ENCODE assay signal across 21 cellular contexts in the genomic region with DNA sequence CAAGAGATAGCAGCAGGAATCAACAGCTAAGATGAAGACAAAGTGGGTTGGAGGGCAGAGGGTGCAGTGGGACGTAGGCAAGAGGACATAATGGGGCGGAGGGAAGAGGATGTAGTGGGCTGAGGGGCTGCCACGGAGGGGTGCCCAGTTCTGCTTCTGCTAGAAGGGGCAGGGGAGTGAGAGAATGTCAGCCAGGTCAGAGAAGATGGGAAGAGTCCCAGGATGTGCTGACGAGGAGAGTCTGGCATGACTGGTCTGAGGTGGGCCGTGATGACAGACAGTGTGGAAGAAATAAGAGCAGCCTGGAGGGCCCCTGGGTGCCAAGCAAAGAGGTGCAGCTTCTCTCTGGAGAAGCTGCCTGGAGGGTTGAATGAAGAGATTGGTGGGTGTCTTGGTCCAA. TPM values are rescaled to one million over a fixed set of nuclear protein-coding genes. Genes with fewer than 3 reads are reported as not detected.
"Had no signal": no experiment of that assay in that cellular context is flagged by ENCODE, and none has a peak within 500 bp of the region (broad histone marks: within the 10 kb centered on the region; RNA-seq: fewer than 3 reads in every experiment).

No MANE protein-coding gene starts in this region.

- H3K27me3 ChIP-seq: ovary had no signal

- H3K4me3 Mint-ChIP-seq: central memory CD8-positive, alpha-beta T cell; natural killer cell had no signal

- H3K79me2 ChIP-seq: hepatocyte had no signal

- H3K9me3 Mint-ChIP-seq: central memory CD8-positive, alpha-beta T cell; natural killer cell had no signal

- H3K27ac ChIP-seq: gastroesophageal sphincter, hepatocyte, ovary, upper lobe of right lung had no signal

- H3K4me2 ChIP-seq: hepatocyte had no signal

- DNase-seq: effector memory CD4-positive, alpha-beta T cell; kidney glomerular epithelial cell; mammary epithelial cell; mucosa of descending colon; natural killer cell; nucleus accumbens; ovary; right cardiac atrium; small intestine; stimulated activated CD4-positive, alpha-beta T cell treated with anti-CD3 and anti-CD28 coated beads, Interleukin-12 subunit alpha, Interleukin-12 subunit beta, amount 100 ng/mL, for 4 hours; stimulated activated naive CD4-positive, alpha-beta T cell treated with Interleukin-2 at 50 U/mL for 16 hours; upper lobe of right lung had no signal

- H3K9me3 ChIP-seq: gastroesophageal sphincter, mucosa of descending colon, ovary, upper lobe of right lung had no signal

- H3K36me3 Mint-ChIP-seq: natural killer cell had no signal

- H3K36me3 ChIP-seq: gastroesophageal sphincter, ovary, upper lobe of right lung had no signal

- H3K27ac Mint-ChIP-seq: natural killer cell, progenitor cell of endocrine pancreas had no signal

- H3K4me3 ChIP-seq: gastroesophageal sphincter, hepatocyte, mucosa of descending colon, ovary, upper lobe of right lung had no signal

- H2AFZ ChIP-seq: hepatocyte had no signal

- FAIRE-seq: bronchial epithelial cell, endometrium, islet of Langerhans, small intestine had no signal

RNA-seq across cellular contexts. Expression of gene SPSB4, which starts 4.0 kb away (rescaled TPM):
- total RNA-seq: esophagus mucosa, fibroblast of villous mesenchyme, mammary epithelial cell, natural killer cell had no signal
- polyA plus RNA-seq: mammary epithelial cell had no signal
